In the genomic region with DNA sequence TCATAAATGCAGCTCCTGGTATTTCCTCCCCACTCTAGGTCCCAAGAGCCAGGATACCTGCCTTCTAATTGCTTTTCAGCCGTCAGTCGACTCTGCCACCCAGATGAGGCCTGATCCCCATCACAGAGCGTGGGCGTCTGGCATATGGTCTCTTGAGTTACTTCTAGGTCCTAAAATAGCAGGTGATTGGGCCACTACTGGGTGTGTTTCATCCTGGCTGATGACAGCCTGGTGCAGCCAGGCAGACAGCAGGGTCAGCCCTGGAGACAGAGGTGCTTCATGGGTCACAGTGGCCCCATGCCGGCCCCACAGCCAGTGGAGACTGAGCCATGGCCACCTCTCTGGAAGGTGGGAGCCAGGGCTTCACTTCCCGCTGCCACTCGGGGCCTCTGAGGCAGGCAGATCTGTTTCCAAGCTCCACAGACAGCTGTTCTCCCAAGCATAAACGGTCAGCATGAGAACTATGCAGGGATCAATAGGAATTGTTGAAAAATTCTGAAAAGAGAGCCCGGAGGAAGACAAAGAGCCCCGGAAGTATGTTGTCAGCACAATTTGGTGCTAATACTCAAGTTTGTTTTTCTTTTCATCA, we compare ENCODE assay signal across 13 cellular contexts.
DNase-seq lines count a peak whose midpoint lies in the region; ATAC-seq and TF ChIP-seq lines count a peak whose summit lies in the region.
"Had no signal": no experiment of that assay in that cellular context is flagged by ENCODE, and none has a peak within 500 bp of the region (broad histone marks: within the 10 kb centered on the region; RNA-seq: fewer than 3 reads in every experiment).

No MANE protein-coding gene starts in this region.

- H3K4me1 Mint-ChIP-seq in neural crest cell, result peaks cover 73% of the 10 kb centered on the region

- no peaks in the 10 kb centered on the region for H3K79me2 ChIP-seq in SK-N-SH (ENCODE audit: insufficient read depth)

- no peaks in the 10 kb centered on the region for H3F3A ChIP-seq in SK-N-SH (replicated peaks; ENCODE audit: insufficient read depth)

- H3K4me3 ChIP-seq in SK-N-SH (ENCODE audit: low read depth in 2 of 2, low read length in 1 of 2) (no peak overlapping the region), esophagus squamous epithelium (no peak overlapping the region), upper lobe of right lung (no peak overlapping the region)
- H3K4me3 ChIP-seq: pancreas had no signal

- no peak overlapping the region for H3K9ac ChIP-seq in SK-N-SH

- H3K4me1 ChIP-seq in SK-N-SH (ENCODE audit: control insufficient read depth in 1 of 2, insufficient read depth in 2 of 2, low read depth in 1 of 2, low read length in 1 of 2) (peaks cover 8 to 52% of the 10 kb centered on the region in 2 experiments; a peak in 2 of 4 replicates), esophagus squamous epithelium (peaks cover 26 to 98% (median 83%) of the 10 kb centered on the region in 3 donors), upper lobe of right lung (peaks cover 52% of the 10 kb centered on the region)

- CTCF ChIA-PET in SK-N-SH (lab: Yijun Ruan, JAX), result interaction anchor here (1.0 to 3.3 kb wide), 4 partner anchors 18 to 111 kb away, joined by 3 to 14 read pairs (median 4); no protein-coding TSS in a partner anchor

- no peak for TF ChIP-seq EP300 in SK-N-SH (IDR thresholded peaks at IDR 0.05; ENCODE audit: borderline replicate concordance in 1 of 2, low read depth in 1 of 2, low read length in 1 of 2)

- H3K4me2 ChIP-seq in SK-N-SH, result no peak overlapping the region

- H2AFZ ChIP-seq in SK-N-SH (ENCODE audit: low read depth), result no peak overlapping the region

- WGBS in SK-N-SH (ENCODE audit: low lambda C conversion rate), result 80% methylated on average over 10 of the region's 10 CpGs
- WGBS in esophagus squamous epithelium, 2 donors, result 27 to 48% methylated on average over 6 to 9 of the region's 10 CpGs

- intact Hi-C loops in esophagus squamous epithelium (cut with DNase I), result no loop called here
- intact Hi-C loops in upper lobe of right lung (cut with DNase I), result no loop called here

- DNase-seq in SK-N-SH (peak; percentile 44), esophagus squamous epithelium (lab: John Stamatoyannopoulos, UW) (no peak), neural crest cell (ENCODE audit: low read depth, low spot score) (no peak), upper lobe of right lung (no peak), SIG-M5 (lab: John Stamatoyannopoulos, UW) (no peak)
- no peak for DNase-seq in stimulated activated CD4-positive, alpha-beta T cell treated with anti-CD3 and anti-CD28 coated beads, Interleukin-4, amount 100 ng/mL, for 4 hours
- DNase-seq: ACHN, activated gamma-delta T cell, MM.1S, OCI-M1, pancreas had no signal

- no peaks in the 10 kb centered on the region for H3K36me3 Mint-ChIP-seq in neural crest cell (ENCODE audit: low read depth)

- H3K36me3 ChIP-seq in SK-N-SH (replicated peaks in 1 of 2; ENCODE audit: control insufficient read depth in 1 of 2, insufficient read depth in 2 of 2, low read length in 1 of 2) (no peaks in the 10 kb centered on the region), esophagus squamous epithelium (no peaks in the 10 kb centered on the region), upper lobe of right lung (no peaks in the 10 kb centered on the region)
- H3K36me3 ChIP-seq: pancreas had no signal

- TF ChIP-seq CTCF in SK-N-SH (IDR thresholded peaks at IDR 0.05) (no peak), esophagus squamous epithelium (IDR thresholded peaks at IDR 0.05) (no peak), neural crest cell (conservative IDR thresholded peaks at IDR 0.05) (no peak), upper lobe of right lung (IDR thresholded peaks at IDR 0.05) (no peak)

- H3K27me3 ChIP-seq in SK-N-SH (ENCODE audit: insufficient read depth) (no peaks in the 10 kb centered on the region), esophagus squamous epithelium (no peaks in the 10 kb centered on the region), upper lobe of right lung (no peaks in the 10 kb centered on the region)
- H3K27me3 ChIP-seq: pancreas had no signal

- TF ChIP-seq RAD21 in SK-N-SH (IDR thresholded peaks at IDR 0.05; ENCODE audit: low read length), result no peak

- H3K4me3 Mint-ChIP-seq in neural crest cell, result peak overlapping the region; percentile 12

- POLR2A ChIA-PET in SK-N-SH (lab: Yijun Ruan, JAX), result no interaction called here

- ATAC-seq in SK-N-SH treated with all-trans-retinoic acid at 6 μM for 48 hours, result no peak
- no peak for ATAC-seq in upper lobe of right lung
- no peak for ATAC-seq in GM18511 (IDR thresholded peaks at IDR 0.05; ENCODE audit: unreplicated experiment)

- H3K9me3 ChIP-seq in SK-N-SH, result no peaks in the 10 kb centered on the region
- H3K9me3 ChIP-seq in esophagus squamous epithelium, result no peaks in the 10 kb centered on the region
- H3K9me3 ChIP-seq in upper lobe of right lung, result no peaks in the 10 kb centered on the region
- H3K9me3 ChIP-seq: pancreas had no signal

- TF ChIP-seq POLR2A in esophagus squamous epithelium (IDR thresholded peaks at IDR 0.05), result no peak

- peak overlapping the region; percentile 73 for H3K27ac Mint-ChIP-seq in neural crest cell (ENCODE audit: unreplicated experiment)

- H4K20me1 ChIP-seq in SK-N-SH (ENCODE audit: insufficient read depth), result no peaks in the 10 kb centered on the region

- H3K27ac ChIP-seq in SK-N-SH (ENCODE audit: low read depth in 2 of 2, low read length in 1 of 2) (peak overlapping the region in 1 of 2 experiments; percentile 54; a peak in 2 of 4 replicates), esophagus squamous epithelium (peak overlapping the region; percentile 64 to 88 (median 76)), upper lobe of right lung (peak overlapping the region; percentile 73)

- H3K9me3 Mint-ChIP-seq in neural crest cell, result no peaks in the 10 kb centered on the region

- H3K27me3 Mint-ChIP-seq in neural crest cell (ENCODE audit: low read depth), result no peaks in the 10 kb centered on the region

- no peaks in the 10 kb centered on the region for H3K9me2 ChIP-seq in SK-N-SH

TF ChIP-seq in SK-N-SH, 30 proteins besides CTCF, POLR2A, EP300 and RAD21:
- TF ChIP-seq SMC3 (IDR thresholded peaks at IDR 0.05; ENCODE audit: low read depth, low read length) (no peak), NFIC (IDR thresholded peaks at IDR 0.05; ENCODE audit: borderline replicate concordance) (no peak), TAF1 (IDR thresholded peaks at IDR 0.05; ENCODE audit: borderline replicate concordance, low read depth, low read length) (no peak), FOXM1 (IDR thresholded peaks at IDR 0.05; ENCODE audit: low read depth) (no peak)

TF ChIP-seq in SK-N-SH treated with all-trans-retinoic acid at 6 μM for 48 hours, 23 proteins besides CTCF, POLR2A, EP300 and RAD21 (continues in another document):
- no peak for TF ChIP-seq ESRRG (CRISPR knock-in tag; IDR thresholded peaks at IDR 0.05)
- no peak for TF ChIP-seq ZNF565 (CRISPR knock-in tag; conservative IDR thresholded peaks at IDR 0.05; ENCODE audit: low read depth)
- no peak for TF ChIP-seq ISL1 (CRISPR knock-in tag; IDR thresholded peaks at IDR 0.05)
- TF ChIP-seq BACH2 (CRISPR knock-in tag; IDR thresholded peaks at IDR 0.05; ENCODE audit: borderline replicate concordance), result no peak
- TF ChIP-seq, protein P1, sequence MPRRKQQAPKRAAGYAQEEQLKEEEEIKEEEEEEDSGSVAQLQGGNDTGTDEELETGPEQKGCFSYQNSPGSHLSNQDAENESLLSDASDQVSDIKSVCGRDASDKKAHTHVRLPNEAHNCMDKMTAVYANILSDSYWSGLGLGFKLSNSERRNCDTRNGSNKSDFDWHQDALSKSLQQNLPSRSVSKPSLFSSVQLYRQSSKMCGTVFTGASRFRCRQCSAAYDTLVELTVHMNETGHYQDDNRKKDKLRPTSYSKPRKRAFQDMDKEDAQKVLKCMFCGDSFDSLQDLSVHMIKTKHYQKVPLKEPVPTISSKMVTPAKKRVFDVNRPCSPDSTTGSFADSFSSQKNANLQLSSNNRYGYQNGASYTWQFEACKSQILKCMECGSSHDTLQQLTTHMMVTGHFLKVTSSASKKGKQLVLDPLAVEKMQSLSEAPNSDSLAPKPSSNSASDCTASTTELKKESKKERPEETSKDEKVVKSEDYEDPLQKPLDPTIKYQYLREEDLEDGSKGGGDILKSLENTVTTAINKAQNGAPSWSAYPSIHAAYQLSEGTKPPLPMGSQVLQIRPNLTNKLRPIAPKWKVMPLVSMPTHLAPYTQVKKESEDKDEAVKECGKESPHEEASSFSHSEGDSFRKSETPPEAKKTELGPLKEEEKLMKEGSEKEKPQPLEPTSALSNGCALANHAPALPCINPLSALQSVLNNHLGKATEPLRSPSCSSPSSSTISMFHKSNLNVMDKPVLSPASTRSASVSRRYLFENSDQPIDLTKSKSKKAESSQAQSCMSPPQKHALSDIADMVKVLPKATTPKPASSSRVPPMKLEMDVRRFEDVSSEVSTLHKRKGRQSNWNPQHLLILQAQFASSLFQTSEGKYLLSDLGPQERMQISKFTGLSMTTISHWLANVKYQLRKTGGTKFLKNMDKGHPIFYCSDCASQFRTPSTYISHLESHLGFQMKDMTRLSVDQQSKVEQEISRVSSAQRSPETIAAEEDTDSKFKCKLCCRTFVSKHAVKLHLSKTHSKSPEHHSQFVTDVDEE (CRISPR knock-in tag; IDR thresholded peaks at IDR 0.05), result no peak
- no peak for TF ChIP-seq OSR1 (CRISPR knock-in tag; IDR thresholded peaks at IDR 0.05)
- TF ChIP-seq TOX (CRISPR knock-in tag; IDR thresholded peaks at IDR 0.05; ENCODE audit: borderline replicate concordance), result no peak
- TF ChIP-seq, protein P2, sequence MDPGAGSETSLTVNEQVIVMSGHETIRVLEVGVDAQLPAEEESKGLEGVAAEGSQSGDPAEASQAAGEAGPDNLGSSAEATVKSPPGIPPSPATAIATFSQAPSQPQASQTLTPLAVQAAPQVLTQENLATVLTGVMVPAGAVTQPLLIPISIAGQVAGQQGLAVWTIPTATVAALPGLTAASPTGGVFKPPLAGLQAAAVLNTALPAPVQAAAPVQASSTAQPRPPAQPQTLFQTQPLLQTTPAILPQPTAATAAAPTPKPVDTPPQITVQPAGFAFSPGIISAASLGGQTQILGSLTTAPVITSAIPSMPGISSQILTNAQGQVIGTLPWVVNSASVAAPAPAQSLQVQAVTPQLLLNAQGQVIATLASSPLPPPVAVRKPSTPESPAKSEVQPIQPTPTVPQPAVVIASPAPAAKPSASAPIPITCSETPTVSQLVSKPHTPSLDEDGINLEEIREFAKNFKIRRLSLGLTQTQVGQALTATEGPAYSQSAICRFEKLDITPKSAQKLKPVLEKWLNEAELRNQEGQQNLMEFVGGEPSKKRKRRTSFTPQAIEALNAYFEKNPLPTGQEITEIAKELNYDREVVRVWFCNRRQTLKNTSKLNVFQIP (CRISPR knock-in tag; IDR thresholded peaks at IDR 0.05; ENCODE audit: borderline replicate concordance, low read depth), result no peak
- TF ChIP-seq ARNTL (CRISPR knock-in tag; IDR thresholded peaks at IDR 0.05; ENCODE audit: borderline replicate concordance, low read depth), result no peak
- TF ChIP-seq ZFP3 (CRISPR knock-in tag; IDR thresholded peaks at IDR 0.05), result no peak
- TF ChIP-seq TCF4 (CRISPR knock-in tag; IDR thresholded peaks at IDR 0.05; ENCODE audit: borderline replicate concordance), result no peak
